Comparison of ENCODE assay signal across 1 cellular context in the genomic region with DNA sequence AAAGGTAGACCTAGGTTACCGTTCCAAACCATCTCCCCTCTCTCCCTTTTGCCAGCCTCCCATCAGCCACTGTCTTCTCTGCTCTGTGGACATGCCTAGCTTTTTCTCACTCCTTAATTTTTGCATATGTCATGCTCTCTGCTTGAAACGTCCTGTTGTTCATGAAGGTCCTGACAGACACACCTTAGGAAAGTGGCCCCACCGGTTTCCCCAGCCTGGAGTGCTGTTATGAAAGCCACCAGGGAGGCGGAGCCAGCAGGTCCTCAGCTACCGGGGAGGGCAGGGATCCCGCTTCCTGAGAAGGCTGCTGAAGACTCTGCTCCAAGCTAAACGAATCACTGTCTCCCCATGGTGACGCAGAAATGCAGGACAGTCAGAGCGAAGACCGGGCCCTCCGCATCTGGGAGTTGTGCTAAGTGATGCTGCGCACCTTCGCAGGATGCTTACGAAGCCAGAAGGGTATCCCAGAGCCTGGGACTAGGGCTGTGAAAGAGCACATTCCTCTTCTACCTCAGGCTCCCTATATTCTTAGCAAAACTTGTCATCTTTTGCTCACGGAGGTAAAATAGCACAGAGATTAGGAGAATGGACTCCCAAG.
TF ChIP-seq lines count a peak whose summit lies in the region.

No MANE protein-coding gene starts in this region.

TF ChIP-seq in HepG2, 621 proteins besides CTCF, POLR2A, EP300 and RAD21 (continued from another document):
- TF ChIP-seq ZFP91 (CRISPR knock-in tag; IDR thresholded peaks at IDR 0.05; ENCODE audit: borderline replicate concordance): 0 out of 2 replicates have a peak, but pooled peaks have one; percentile 23
- no peak for TF ChIP-seq ZNF335 (CRISPR knock-in tag; IDR thresholded peaks at IDR 0.05)
- 0 out of 2 replicates have a peak, but pooled peaks have one; percentile 32 for TF ChIP-seq ZNF605 (CRISPR knock-in tag; IDR thresholded peaks at IDR 0.05)
- no peak for TF ChIP-seq ZNF34 (CRISPR knock-in tag; IDR thresholded peaks at IDR 0.05; ENCODE audit: borderline replicate concordance)
- peak; percentile 50 for TF ChIP-seq ZNF687 (CRISPR knock-in tag; IDR thresholded peaks at IDR 0.05)
